ENCODE assay signal across 8 cellular contexts in the genomic region with DNA sequence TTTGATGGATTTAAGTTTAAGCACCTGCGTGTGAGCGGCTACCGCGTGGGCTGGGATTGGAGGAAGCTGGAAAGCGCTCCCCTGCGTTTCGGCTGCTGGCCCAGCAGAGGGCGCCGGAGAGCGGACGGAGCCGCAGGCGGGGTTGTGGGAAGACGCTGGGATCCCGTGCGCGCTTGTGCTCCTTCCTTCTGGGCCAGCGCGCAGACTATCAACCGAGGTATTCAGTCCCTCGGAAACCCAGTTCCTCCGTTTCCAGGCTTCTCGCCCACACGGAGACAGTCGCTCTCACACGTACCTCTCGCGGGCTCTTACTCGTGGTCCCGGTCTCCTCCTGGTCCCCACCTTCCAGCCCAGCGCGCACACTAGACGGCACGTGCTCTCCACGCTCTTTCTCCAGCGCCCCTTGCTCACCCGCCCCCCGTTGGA. TPM values are rescaled to one million over a fixed set of nuclear protein-coding genes. Genes with fewer than 3 reads are reported as not detected.
DNase-seq lines count a peak whose midpoint lies in the region; ATAC-seq and TF ChIP-seq lines count a peak whose summit lies in the region.

No MANE protein-coding gene starts in this region.

- no peak overlapping the region for H3K27ac Mint-ChIP-seq in chondrocyte (ENCODE audit: unreplicated experiment)
- no peak overlapping the region for H3K27ac Mint-ChIP-seq in stimulated activated effector memory CD8-positive, alpha-beta T cell treated with anti-CD3 and anti-CD28 coated beads, Interleukin-12 subunit alpha, Interleukin-12 subunit beta, amount 100 ng/mL, for 72 hours

- peaks cover 22% of the 10 kb centered on the region for H3K36me3 Mint-ChIP-seq in chondrocyte (ENCODE audit: low read depth)
- H3K36me3 Mint-ChIP-seq in stimulated activated effector memory CD8-positive, alpha-beta T cell treated with anti-CD3 and anti-CD28 coated beads, Interleukin-12 subunit alpha, Interleukin-12 subunit beta, amount 100 ng/mL, for 72 hours, result peaks cover 18% of the 10 kb centered on the region

- no peak for DNase-seq in GM06990 (ENCODE audit: extremely low read depth, insufficient read length)
- DNase-seq in T-helper 9 cell, result peak; percentile 41
- no peak for DNase-seq in chondrocyte (ENCODE audit: low spot score)
- DNase-seq in medulla oblongata (ENCODE audit: extremely low spot score), result peak; percentile 40
- peak; percentile 29 to 67 for DNase-seq in stimulated activated effector memory CD8-positive, alpha-beta T cell treated with anti-CD3 and anti-CD28 coated beads, Interleukin-12 subunit alpha, Interleukin-12 subunit beta, amount 100 ng/mL, for 72 hours (ENCODE audit: low spot score in 2 of 2)
- no peak for DNase-seq in DMS153 (lab: John Stamatoyannopoulos, UW)
- no peak for DNase-seq in NCI-H446 treated with DMSO at 0.1 percent for 48 hours (lab: John Stamatoyannopoulos, UW)

- ATAC-seq in stimulated activated effector memory CD8-positive, alpha-beta T cell treated with anti-CD3 and anti-CD28 coated beads, Interleukin-12 subunit alpha, Interleukin-12 subunit beta, amount 100 ng/mL, for 72 hours, result peak; percentile 46
- no peak for ATAC-seq in GM21447 (IDR thresholded peaks at IDR 0.05; ENCODE audit: unreplicated experiment)

- no peak overlapping the region for H3K4me3 Mint-ChIP-seq in chondrocyte (ENCODE audit: unreplicated experiment)
- H3K4me3 Mint-ChIP-seq in stimulated activated effector memory CD8-positive, alpha-beta T cell treated with anti-CD3 and anti-CD28 coated beads, Interleukin-12 subunit alpha, Interleukin-12 subunit beta, amount 100 ng/mL, for 72 hours, result no peak overlapping the region

- H3K4me1 Mint-ChIP-seq in chondrocyte (ENCODE audit: low read depth), result no peaks in the 10 kb centered on the region
- peaks cover 6% of the 10 kb centered on the region for H3K4me1 Mint-ChIP-seq in stimulated activated effector memory CD8-positive, alpha-beta T cell treated with anti-CD3 and anti-CD28 coated beads, Interleukin-12 subunit alpha, Interleukin-12 subunit beta, amount 100 ng/mL, for 72 hours

- no peaks in the 10 kb centered on the region for H3K27me3 Mint-ChIP-seq in chondrocyte (ENCODE audit: low read depth)

- H3K9me3 Mint-ChIP-seq in chondrocyte (ENCODE audit: low read depth), result peaks cover 6% of the 10 kb centered on the region
- no peaks in the 10 kb centered on the region for H3K9me3 Mint-ChIP-seq in stimulated activated effector memory CD8-positive, alpha-beta T cell treated with anti-CD3 and anti-CD28 coated beads, Interleukin-12 subunit alpha, Interleukin-12 subunit beta, amount 100 ng/mL, for 72 hours

- H3K27me3 ChIP-seq in GM06990 (replicated peaks; ENCODE audit: control insufficient read depth, insufficient read depth, low read length), result no peaks in the 10 kb centered on the region

- H3K4me3 ChIP-seq in GM06990 (replicated peaks; ENCODE audit: low read depth, low read length), result no peak overlapping the region

- H3K36me3 ChIP-seq in GM06990 (ENCODE audit: control insufficient read depth, insufficient read depth, low read length), result peaks cover 9% of the 10 kb centered on the region

- TF ChIP-seq CTCF in GM06990 (IDR thresholded peaks at IDR 0.05; ENCODE audit: insufficient read depth, low read length, poor library complexity, severe bottlenecking), result peak; percentile 59
- peak; percentile 63 for TF ChIP-seq CTCF in chondrocyte (IDR thresholded peaks at IDR 0.05)

RNA-seq across cellular contexts. Expression of gene EPN1, which starts 28.8 kb away (rescaled TPM):
- 105 to 127 TPM (median 124 TPM) in 3 replicates for total RNA-seq in chondrocyte

RNA-seq across cellular contexts. Expression of gene NLRP9, which starts 34.4 kb away (rescaled TPM):
- total RNA-seq in chondrocyte, result not detected in 3 replicates

RNA-seq across cellular contexts. Expression of gene U2AF2, which starts 49.0 kb away (rescaled TPM):
- total RNA-seq in chondrocyte, result 119 to 137 TPM (median 129 TPM) in 3 replicates

RNA-seq across cellular contexts. Expression of gene RFPL4A, which starts 55.1 kb away (rescaled TPM):
- not detected in 3 replicates for total RNA-seq in chondrocyte

RNA-seq across cellular contexts. Expression of gene CCDC106, which starts 55.8 kb away (rescaled TPM):
- 20.9 to 26.5 TPM (median 23.5 TPM) in 3 replicates for total RNA-seq in chondrocyte

Comparison
In these comparisons a context has a peak if more than half of its experiments do, and no peak if none do; other contexts are left out.
1. DNase-seq: peak in T-helper 9 cell (single experiment), medulla oblongata (single experiment) and stimulated activated effector memory CD8-positive, alpha-beta T cell treated with anti-CD3 and anti-CD28 coated beads, Interleukin-12 subunit alpha, Interleukin-12 subunit beta, amount 100 ng/mL, for 72 hours (2 of 2); none in GM06990 (single experiment), chondrocyte (single experiment), DMS153 (single experiment) and NCI-H446 treated with DMSO at 0.1 percent for 48 hours (single experiment).